8 cellular contexts compared by ENCODE assay signal in genomic region chr5:120463991-120464626, GRCh38. TPM values are rescaled to one million over a fixed set of nuclear protein-coding genes. Genes with fewer than 3 reads are reported as not detected.
DNase-seq lines count a peak whose midpoint lies in the region; ATAC-seq and TF ChIP-seq lines count a peak whose summit lies in the region.

Gene PRR16, plus strand, starts transcription at chr5:120464300.

- peaks cover 47% of the 10 kb centered on the region for H3K27me3 Mint-ChIP-seq in activated CD8-positive, alpha-beta memory T cell treated with anti-CD3 and anti-CD28 coated beads, Interleukin-2, amount 10 ng/mL, durations not matched to agents 7 days and 5 days
- H3K27me3 Mint-ChIP-seq in natural killer cell treated with Interleukin-12 subunit alpha and Interleukin-12 subunit beta and Interleukin-15 and Interleukin-18, amount 100 ng/mL, for 72 hours = peaks cover 30 to 32% of the 10 kb centered on the region in 2 donors

- H3K4me3 Mint-ChIP-seq in activated CD8-positive, alpha-beta memory T cell treated with anti-CD3 and anti-CD28 coated beads, Interleukin-2, amount 10 ng/mL, durations not matched to agents 7 days and 5 days = no peak within 1 kb of the TSS
- peak within 1 kb of the TSS; percentile 17 for H3K4me3 Mint-ChIP-seq in natural killer cell treated with Interleukin-12 subunit alpha and Interleukin-12 subunit beta and Interleukin-15 and Interleukin-18, amount 100 ng/mL, for 72 hours

- no peak within 1 kb of the TSS for H3K27ac ChIP-seq in foreskin keratinocyte

- peak; percentile 31 for TF ChIP-seq CTCF in foreskin keratinocyte (conservative IDR thresholded peaks at IDR 0.05)

- CTCF ChIA-PET in activated CD8-positive, alpha-beta memory T cell treated with anti-CD3 and anti-CD28 coated beads, Interleukin-2, amount 10 ng/mL, durations not matched to agents 7 days and 5 days (lab: Charles Lee) = no interaction called here

- DNase-seq in NCI-H2081 (lab: John Stamatoyannopoulos, UW) = peak; percentile 45 to 46
- DNase-seq in NCI-H2081 treated with DMSO at 0.1 percent for 48 hours (lab: John Stamatoyannopoulos, UW) = no peak
- no peak for DNase-seq in activated CD8-positive, alpha-beta memory T cell treated with anti-CD3 and anti-CD28 coated beads, Interleukin-2, amount 10 ng/mL, durations not matched to agents 7 days and 5 days
- peak in 1 of 2 donors; percentile 26 for DNase-seq in foreskin keratinocyte
- DNase-seq in natural killer cell treated with Interleukin-12 subunit alpha and Interleukin-12 subunit beta and Interleukin-15 and Interleukin-18, amount 100 ng/mL, for 72 hours (ENCODE audit: low spot score) = no peak
- DNase-seq in NK-92 (lab: John Stamatoyannopoulos, UW; ENCODE audit: unreplicated experiment) = no peak

- peaks cover 1% of the 10 kb centered on the region for H3K36me3 Mint-ChIP-seq in activated CD8-positive, alpha-beta memory T cell treated with anti-CD3 and anti-CD28 coated beads, Interleukin-2, amount 10 ng/mL, durations not matched to agents 7 days and 5 days
- peaks cover 9% of the 10 kb centered on the region for H3K36me3 Mint-ChIP-seq in natural killer cell treated with Interleukin-12 subunit alpha and Interleukin-12 subunit beta and Interleukin-15 and Interleukin-18, amount 100 ng/mL, for 72 hours

- H3K4me1 Mint-ChIP-seq in activated CD8-positive, alpha-beta memory T cell treated with anti-CD3 and anti-CD28 coated beads, Interleukin-2, amount 10 ng/mL, durations not matched to agents 7 days and 5 days = peaks cover 4% of the 10 kb centered on the region
- H3K4me1 Mint-ChIP-seq in natural killer cell treated with Interleukin-12 subunit alpha and Interleukin-12 subunit beta and Interleukin-15 and Interleukin-18, amount 100 ng/mL, for 72 hours (ENCODE audit: low read depth in 2 of 2) = peaks cover 0 to 3% of the 10 kb centered on the region in 2 donors

- no peaks in the 10 kb centered on the region for H3K9me3 Mint-ChIP-seq in activated CD8-positive, alpha-beta memory T cell treated with anti-CD3 and anti-CD28 coated beads, Interleukin-2, amount 10 ng/mL, durations not matched to agents 7 days and 5 days (ENCODE audit: low read depth)
- H3K9me3 Mint-ChIP-seq in natural killer cell treated with Interleukin-12 subunit alpha and Interleukin-12 subunit beta and Interleukin-15 and Interleukin-18, amount 100 ng/mL, for 72 hours = no peaks in the 10 kb centered on the region

- H3K4me1 ChIP-seq in foreskin keratinocyte = no peaks in the 10 kb centered on the region

- peaks cover 64% of the 10 kb centered on the region for H3K27me3 ChIP-seq in foreskin keratinocyte

- H3K27ac Mint-ChIP-seq in activated CD8-positive, alpha-beta memory T cell treated with anti-CD3 and anti-CD28 coated beads, Interleukin-2, amount 10 ng/mL, durations not matched to agents 7 days and 5 days = no peak within 1 kb of the TSS
- H3K27ac Mint-ChIP-seq in natural killer cell treated with Interleukin-12 subunit alpha and Interleukin-12 subunit beta and Interleukin-15 and Interleukin-18, amount 100 ng/mL, for 72 hours = no peak within 1 kb of the TSS

- TF ChIP-seq RAD21 in Ishikawa (IDR thresholded peaks at IDR 0.05; ENCODE audit: low read depth) = no peak

- TF ChIP-seq EP300 in Ishikawa (IDR thresholded peaks at IDR 0.05; ENCODE audit: borderline replicate concordance) = no peak

- peak; percentile 77 for ATAC-seq in GM21786 (IDR thresholded peaks at IDR 0.05; ENCODE audit: unreplicated experiment)
- ATAC-seq in activated CD8-positive, alpha-beta memory T cell treated with anti-CD3 and anti-CD28 coated beads, Interleukin-2, amount 10 ng/mL, durations not matched to agents 7 days and 5 days = peak; percentile 47
- peak; percentile 82 for ATAC-seq in foreskin keratinocyte
- ATAC-seq in natural killer cell treated with Interleukin-12 subunit alpha and Interleukin-12 subunit beta and Interleukin-15 and Interleukin-18, amount 100 ng/mL, for 72 hours = peak; percentile 75 to 86

TF ChIP-seq in Ishikawa, 13 proteins besides CTCF, POLR2A, EP300 and RAD21:
- TF ChIP-seq TAF1 (IDR thresholded peaks at IDR 0.05; ENCODE audit: low read depth) = no peak
- TF ChIP-seq, protein P1, sequence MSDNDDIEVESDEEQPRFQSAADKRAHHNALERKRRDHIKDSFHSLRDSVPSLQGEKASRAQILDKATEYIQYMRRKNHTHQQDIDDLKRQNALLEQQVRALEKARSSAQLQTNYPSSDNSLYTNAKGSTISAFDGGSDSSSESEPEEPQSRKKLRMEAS (IDR thresholded peaks at IDR 0.05) = peak; percentile 51; the same call in 1 of the 2 replicates
- TF ChIP-seq TEAD4 (IDR thresholded peaks at IDR 0.05) = no peak
- TF ChIP-seq REST (IDR thresholded peaks at IDR 0.05; ENCODE audit: low read depth) = no peak

RNA-seq across cellular contexts. Expression of gene PRR16, which starts in this region (rescaled TPM):
- total RNA-seq in activated CD8-positive, alpha-beta memory T cell treated with anti-CD3 and anti-CD28 coated beads, Interleukin-2, amount 10 ng/mL, durations not matched to agents 7 days and 5 days = not detected
- 0.07 TPM in 1 of 2 replicates, not detected in the other for total RNA-seq in foreskin keratinocyte
- polyA plus RNA-seq in foreskin keratinocyte = not detected in 2 replicates
- not detected for total RNA-seq in natural killer cell treated with Interleukin-12 subunit alpha and Interleukin-12 subunit beta and Interleukin-15 and Interleukin-18, amount 100 ng/mL, for 72 hours

Comparison
In these comparisons a context has a peak if more than half of its experiments do, and no peak if none do; other contexts are left out.
1. DNase-seq: peak in NCI-H2081 (2 of 2); none in NCI-H2081 treated with DMSO at 0.1 percent for 48 hours (single experiment), activated CD8-positive, alpha-beta memory T cell treated with anti-CD3 and anti-CD28 coated beads, Interleukin-2, amount 10 ng/mL, durations not matched to agents 7 days and 5 days (single experiment), natural killer cell treated with Interleukin-12 subunit alpha and Interleukin-12 subunit beta and Interleukin-15 and Interleukin-18, amount 100 ng/mL, for 72 hours (single experiment) and NK-92 (single experiment).
2. Peak in ATAC-seq in activated CD8-positive, alpha-beta memory T cell treated with anti-CD3 and anti-CD28 coated beads, Interleukin-2, amount 10 ng/mL, durations not matched to agents 7 days and 5 days; RNA of the gene not detected or under 1 TPM.
3. Peak in ATAC-seq in foreskin keratinocyte; RNA of the gene not detected or under 1 TPM.
4. Peak in ATAC-seq in natural killer cell treated with Interleukin-12 subunit alpha and Interleukin-12 subunit beta and Interleukin-15 and Interleukin-18, amount 100 ng/mL, for 72 hours; RNA of the gene not detected or under 1 TPM.
5. Peak in every context shown above with its lines, with median percentiles within 50 percentile points of each other: ATAC-seq.